3 cellular contexts compared by ENCODE assay signal in the genomic region with DNA sequence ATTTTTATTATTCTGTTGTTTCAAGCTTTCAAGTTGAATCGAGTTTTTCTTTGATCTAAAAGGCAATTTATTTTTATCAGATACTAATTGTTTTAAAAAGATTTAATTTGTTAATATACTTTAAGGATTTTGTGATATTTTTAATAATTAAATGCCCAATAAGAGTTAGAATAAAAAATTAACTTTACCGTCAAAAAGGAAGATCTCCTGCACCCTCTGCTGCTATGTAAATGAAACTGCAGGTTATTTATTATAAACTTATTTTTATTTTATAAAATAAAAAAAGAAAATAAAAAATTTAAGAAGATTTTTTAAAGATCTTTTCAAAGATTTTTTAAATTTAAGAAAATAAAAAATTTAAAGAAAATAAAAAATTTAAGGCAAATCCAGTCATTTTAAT.
TF ChIP-seq lines count a peak whose summit lies in the region.

No MANE protein-coding gene starts in this region.

TF ChIP-seq in GM23338, 12 proteins besides CTCF, POLR2A, EP300 and RAD21 (continues in another document):
- TF ChIP-seq ZNF114 (CRISPR knock-in tag; IDR thresholded peaks at IDR 0.05) (no peak), JUNB (IDR thresholded peaks at IDR 0.05; ENCODE audit: unreplicated experiment) (no peak), CREB1 (CRISPR knock-in tag; IDR thresholded peaks at IDR 0.05; ENCODE audit: low read depth) (no peak), EZH2phosphoT487 (IDR thresholded peaks at IDR 0.05; ENCODE audit: unreplicated experiment) (no peak), POLR2AphosphoS5 (IDR thresholded peaks at IDR 0.05; ENCODE audit: low read depth) (no peak), NANOG (IDR thresholded peaks at IDR 0.05; ENCODE audit: borderline replicate concordance) (no peak), ZNF331 (CRISPR knock-in tag; IDR thresholded peaks at IDR 0.05; ENCODE audit: low read depth) (no peak)
- TF ChIP-seq, protein P1, sequence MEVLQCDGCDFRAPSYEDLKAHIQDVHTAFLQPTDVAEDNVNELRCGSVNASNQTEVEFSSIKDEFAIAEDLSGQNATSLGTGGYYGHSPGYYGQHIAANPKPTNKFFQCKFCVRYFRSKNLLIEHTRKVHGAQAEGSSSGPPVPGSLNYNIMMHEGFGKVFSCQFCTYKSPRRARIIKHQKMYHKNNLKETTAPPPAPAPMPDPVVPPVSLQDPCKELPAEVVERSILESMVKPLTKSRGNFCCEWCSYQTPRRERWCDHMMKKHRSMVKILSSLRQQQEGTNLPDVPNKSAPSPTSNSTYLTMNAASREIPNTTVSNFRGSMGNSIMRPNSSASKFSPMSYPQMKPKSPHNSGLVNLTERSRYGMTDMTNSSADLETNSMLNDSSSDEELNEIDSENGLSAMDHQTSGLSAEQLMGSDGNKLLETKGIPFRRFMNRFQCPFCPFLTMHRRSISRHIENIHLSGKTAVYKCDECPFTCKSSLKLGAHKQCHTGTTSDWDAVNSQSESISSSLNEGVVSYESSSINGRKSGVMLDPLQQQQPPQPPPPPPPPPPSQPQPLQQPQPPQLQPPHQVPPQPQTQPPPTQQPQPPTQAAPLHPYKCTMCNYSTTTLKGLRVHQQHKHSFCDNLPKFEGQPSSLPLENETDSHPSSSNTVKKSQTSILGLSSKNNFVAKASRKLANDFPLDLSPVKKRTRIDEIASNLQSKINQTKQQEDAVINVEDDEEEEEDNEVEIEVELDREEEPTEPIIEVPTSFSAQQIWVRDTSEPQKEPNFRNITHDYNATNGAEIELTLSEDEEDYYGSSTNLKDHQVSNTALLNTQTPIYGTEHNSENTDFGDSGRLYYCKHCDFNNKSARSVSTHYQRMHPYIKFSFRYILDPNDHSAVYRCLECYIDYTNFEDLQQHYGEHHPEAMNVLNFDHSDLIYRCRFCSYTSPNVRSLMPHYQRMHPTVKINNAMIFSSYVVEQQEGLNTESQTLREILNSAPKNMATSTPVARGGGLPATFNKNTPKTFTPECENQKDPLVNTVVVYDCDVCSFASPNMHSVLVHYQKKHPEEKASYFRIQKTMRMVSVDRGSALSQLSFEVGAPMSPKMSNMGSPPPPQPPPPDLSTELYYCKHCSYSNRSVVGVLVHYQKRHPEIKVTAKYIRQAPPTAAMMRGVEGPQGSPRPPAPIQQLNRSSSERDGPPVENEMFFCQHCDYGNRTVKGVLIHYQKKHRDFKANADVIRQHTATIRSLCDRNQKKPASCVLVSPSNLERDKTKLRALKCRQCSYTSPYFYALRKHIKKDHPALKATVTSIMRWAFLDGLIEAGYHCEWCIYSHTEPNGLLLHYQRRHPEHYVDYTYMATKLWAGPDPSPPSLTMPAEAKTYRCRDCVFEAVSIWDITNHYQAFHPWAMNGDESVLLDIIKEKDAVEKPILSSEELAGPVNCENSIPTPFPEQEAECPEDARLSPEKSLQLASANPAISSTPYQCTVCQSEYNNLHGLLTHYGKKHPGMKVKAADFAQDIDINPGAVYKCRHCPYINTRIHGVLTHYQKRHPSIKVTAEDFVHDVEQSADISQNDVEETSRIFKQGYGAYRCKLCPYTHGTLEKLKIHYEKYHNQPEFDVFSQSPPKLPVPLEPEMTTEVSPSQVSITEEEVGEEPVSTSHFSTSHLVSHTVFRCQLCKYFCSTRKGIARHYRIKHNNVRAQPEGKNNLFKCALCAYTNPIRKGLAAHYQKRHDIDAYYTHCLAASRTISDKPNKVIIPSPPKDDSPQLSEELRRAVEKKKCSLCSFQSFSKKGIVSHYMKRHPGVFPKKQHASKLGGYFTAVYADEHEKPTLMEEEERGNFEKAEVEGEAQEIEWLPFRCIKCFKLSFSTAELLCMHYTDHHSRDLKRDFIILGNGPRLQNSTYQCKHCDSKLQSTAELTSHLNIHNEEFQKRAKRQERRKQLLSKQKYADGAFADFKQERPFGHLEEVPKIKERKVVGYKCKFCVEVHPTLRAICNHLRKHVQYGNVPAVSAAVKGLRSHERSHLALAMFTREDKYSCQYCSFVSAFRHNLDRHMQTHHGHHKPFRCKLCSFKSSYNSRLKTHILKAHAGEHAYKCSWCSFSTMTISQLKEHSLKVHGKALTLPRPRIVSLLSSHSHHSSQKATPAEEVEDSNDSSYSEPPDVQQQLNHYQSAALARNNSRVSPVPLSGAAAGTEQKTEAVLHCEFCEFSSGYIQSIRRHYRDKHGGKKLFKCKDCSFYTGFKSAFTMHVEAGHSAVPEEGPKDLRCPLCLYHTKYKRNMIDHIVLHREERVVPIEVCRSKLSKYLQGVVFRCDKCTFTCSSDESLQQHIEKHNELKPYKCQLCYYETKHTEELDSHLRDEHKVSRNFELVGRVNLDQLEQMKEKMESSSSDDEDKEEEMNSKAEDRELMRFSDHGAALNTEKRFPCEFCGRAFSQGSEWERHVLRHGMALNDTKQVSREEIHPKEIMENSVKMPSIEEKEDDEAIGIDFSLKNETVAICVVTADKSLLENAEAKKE (CRISPR knock-in tag; IDR thresholded peaks at IDR 0.05): no peak

TF ChIP-seq in GM12878, 131 proteins besides CTCF, POLR2A, EP300 and RAD21:
- TF ChIP-seq CUX1 (IDR thresholded peaks at IDR 0.05; ENCODE audit: insufficient replicate concordance, low read depth, low read length) (no peak), SMC3 (IDR thresholded peaks at IDR 0.05; ENCODE audit: borderline replicate concordance, low read length) (peak; percentile 68; the same call in 1 of the 2 replicates)

TF ChIP-seq in liver, 16 proteins besides CTCF, POLR2A, EP300 and RAD21:
- no peak for TF ChIP-seq HNF4A (conservative IDR thresholded peaks at IDR 0.05)
- TF ChIP-seq, protein P2, sequence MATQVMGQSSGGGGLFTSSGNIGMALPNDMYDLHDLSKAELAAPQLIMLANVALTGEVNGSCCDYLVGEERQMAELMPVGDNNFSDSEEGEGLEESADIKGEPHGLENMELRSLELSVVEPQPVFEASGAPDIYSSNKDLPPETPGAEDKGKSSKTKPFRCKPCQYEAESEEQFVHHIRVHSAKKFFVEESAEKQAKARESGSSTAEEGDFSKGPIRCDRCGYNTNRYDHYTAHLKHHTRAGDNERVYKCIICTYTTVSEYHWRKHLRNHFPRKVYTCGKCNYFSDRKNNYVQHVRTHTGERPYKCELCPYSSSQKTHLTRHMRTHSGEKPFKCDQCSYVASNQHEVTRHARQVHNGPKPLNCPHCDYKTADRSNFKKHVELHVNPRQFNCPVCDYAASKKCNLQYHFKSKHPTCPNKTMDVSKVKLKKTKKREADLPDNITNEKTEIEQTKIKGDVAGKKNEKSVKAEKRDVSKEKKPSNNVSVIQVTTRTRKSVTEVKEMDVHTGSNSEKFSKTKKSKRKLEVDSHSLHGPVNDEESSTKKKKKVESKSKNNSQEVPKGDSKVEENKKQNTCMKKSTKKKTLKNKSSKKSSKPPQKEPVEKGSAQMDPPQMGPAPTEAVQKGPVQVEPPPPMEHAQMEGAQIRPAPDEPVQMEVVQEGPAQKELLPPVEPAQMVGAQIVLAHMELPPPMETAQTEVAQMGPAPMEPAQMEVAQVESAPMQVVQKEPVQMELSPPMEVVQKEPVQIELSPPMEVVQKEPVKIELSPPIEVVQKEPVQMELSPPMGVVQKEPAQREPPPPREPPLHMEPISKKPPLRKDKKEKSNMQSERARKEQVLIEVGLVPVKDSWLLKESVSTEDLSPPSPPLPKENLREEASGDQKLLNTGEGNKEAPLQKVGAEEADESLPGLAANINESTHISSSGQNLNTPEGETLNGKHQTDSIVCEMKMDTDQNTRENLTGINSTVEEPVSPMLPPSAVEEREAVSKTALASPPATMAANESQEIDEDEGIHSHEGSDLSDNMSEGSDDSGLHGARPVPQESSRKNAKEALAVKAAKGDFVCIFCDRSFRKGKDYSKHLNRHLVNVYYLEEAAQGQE (IDR thresholded peaks at IDR 0.05): no peak
- no peak for TF ChIP-seq TAF1 (conservative IDR thresholded peaks at IDR 0.05)
- no peak for TF ChIP-seq ZBTB33 (IDR thresholded peaks at IDR 0.05)
